ENCODE assay signal across 17 cellular contexts in the genomic region with DNA sequence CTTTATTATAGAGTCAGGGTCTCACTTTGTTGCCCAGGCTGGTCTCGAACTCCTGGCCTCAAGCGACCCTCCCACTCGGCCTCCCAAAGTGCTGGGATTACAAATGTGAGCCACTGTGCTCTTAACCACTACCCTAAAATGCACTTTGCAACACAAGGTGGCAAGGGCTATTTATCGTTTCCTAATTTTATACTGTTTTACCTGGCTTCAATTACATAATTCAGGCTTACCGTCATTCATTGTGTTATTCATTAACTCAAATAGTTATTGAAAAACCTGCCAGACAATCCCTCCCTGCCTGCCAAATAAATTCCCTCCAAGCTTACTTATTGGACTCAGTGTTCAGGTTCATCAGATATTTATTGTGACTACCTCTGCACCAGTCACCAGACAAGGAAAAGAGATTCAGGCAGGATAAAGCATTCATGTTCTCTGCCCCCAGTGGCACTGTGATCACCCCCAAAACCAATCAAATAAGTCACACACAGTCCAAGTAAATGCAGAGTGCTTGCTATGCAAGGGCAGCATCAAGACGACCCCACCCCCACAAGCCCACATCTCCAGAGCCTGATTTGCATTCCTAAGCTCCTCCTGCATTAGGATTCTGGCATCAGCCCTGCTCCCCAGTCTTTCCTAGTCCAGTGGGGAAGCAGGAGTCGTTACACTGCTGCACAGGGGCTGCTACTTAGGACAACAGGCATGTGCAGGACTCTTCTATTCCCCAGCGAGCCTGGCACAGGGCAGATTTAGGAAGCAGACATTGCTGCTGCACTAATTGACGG.
DNase-seq lines count a peak whose midpoint lies in the region; ATAC-seq and TF ChIP-seq lines count a peak whose summit lies in the region.
"Had no signal": no experiment of that assay in that cellular context is flagged by ENCODE, and none has a peak within 500 bp of the region (broad histone marks: within the 10 kb centered on the region; RNA-seq: fewer than 3 reads in every experiment).

No MANE protein-coding gene starts in this region.

- H3K4me3 ChIP-seq in RWPE2 (ENCODE audit: severe bottlenecking) = no peak overlapping the region
- H3K4me3 ChIP-seq in muscle layer of duodenum (ENCODE audit: low read depth in 1 of 2, low read length in 2 of 2) = no peak overlapping the region
- H3K4me3 ChIP-seq: esophagus muscularis mucosa had no signal

- H3K4me1 ChIP-seq in RWPE2 (ENCODE audit: insufficient read depth, poor library complexity, severe bottlenecking) (peaks cover 17% of the 10 kb centered on the region), muscle layer of duodenum (ENCODE audit: control insufficient read depth in 1 of 2, insufficient read depth in 2 of 2, low read length in 2 of 2) (peaks cover 11 to 13% of the 10 kb centered on the region in 2 donors)

- H3K27ac ChIP-seq in RWPE2 (ENCODE audit: poor library complexity, severe bottlenecking) = no peak overlapping the region
- peak overlapping the region; percentile 27 for H3K27ac ChIP-seq in muscle layer of duodenum (ENCODE audit: low read length)
- H3K27ac ChIP-seq: esophagus muscularis mucosa had no signal

- H3K27me3 ChIP-seq in RWPE2 (ENCODE audit: insufficient read depth, poor library complexity, severe bottlenecking) (no peaks in the 10 kb centered on the region), muscle layer of duodenum (ENCODE audit: low read depth, low read length) (no peaks in the 10 kb centered on the region)
- H3K27me3 ChIP-seq: esophagus muscularis mucosa had no signal

- ATAC-seq in RWPE2 (ENCODE audit: low read depth) = no peak
- no peak for ATAC-seq in GM21737 (IDR thresholded peaks at IDR 0.05; ENCODE audit: unreplicated experiment)
- ATAC-seq: CD8-positive, alpha-beta T cell; left cardiac atrium; natural killer cell treated with Interleukin-12 subunit alpha and Interleukin-12 subunit beta and Interleukin-15 and Interleukin-18, amount 100 ng/mL, for 72 hours had no signal

- DNase-seq in AG20443 (ENCODE audit: low spot score) (peak; percentile 5), RWPE2 (ENCODE audit: low spot score) (peak; percentile 18), iPS-NIHi11 (ENCODE audit: low spot score) (peak; percentile 45), ecto neural progenitor cell (ENCODE audit: low spot score) (no peak), GDM1 (lab: John Stamatoyannopoulos, UW) (no peak)
- no peak for DNase-seq in stimulated activated CD4-positive, alpha-beta T cell treated with anti-CD3 and anti-CD28 coated beads, Interleukin-2, amount 100 ng/mL, for 48 hours
- DNase-seq: activated CD4-positive, alpha-beta T cell treated with anti-CD3 and anti-CD28 coated beads for 48 hours; CD8-positive, alpha-beta T cell; cortex of kidney; left cardiac atrium; NCI-H1436 treated with DMSO at 0.1 percent for 48 hours; NCI-H345; T1000 had no signal

- no peaks in the 10 kb centered on the region for H3K9me3 ChIP-seq in RWPE2 (ENCODE audit: severe bottlenecking)
- no peaks in the 10 kb centered on the region for H3K9me3 ChIP-seq in muscle layer of duodenum (ENCODE audit: control insufficient read depth in 1 of 2, low read length in 2 of 2)
- H3K9me3 ChIP-seq: esophagus muscularis mucosa had no signal

- TF ChIP-seq CTCF in RWPE2 (IDR thresholded peaks at IDR 0.05; ENCODE audit: poor library complexity, severe bottlenecking) = no peak

- H3K36me3 ChIP-seq in RWPE2 (ENCODE audit: low read depth) = peaks cover 48% of the 10 kb centered on the region
- peaks cover 0 to 26% of the 10 kb centered on the region in 2 donors for H3K36me3 ChIP-seq in muscle layer of duodenum (ENCODE audit: control insufficient read depth in 1 of 2, insufficient read depth in 2 of 2, low read length in 2 of 2)

Comparison
In these comparisons a context has a peak if more than half of its experiments do, and no peak if none do; other contexts are left out.
1. DNase-seq: peak in AG20443 (single experiment), RWPE2 (single experiment) and iPS-NIHi11 (single experiment); none in ecto neural progenitor cell (single experiment), GDM1 (single experiment) and stimulated activated CD4-positive, alpha-beta T cell treated with anti-CD3 and anti-CD28 coated beads, Interleukin-2, amount 100 ng/mL, for 48 hours (0 of 2).